In genomic region chr5:104045987-104046386, GRCh38 we compare ENCODE assay signal across 16 cellular contexts.
"Had no signal": no experiment of that assay in that cellular context is flagged by ENCODE, and none has a peak within 500 bp of the region (broad histone marks: within the 10 kb centered on the region; RNA-seq: fewer than 3 reads in every experiment).

No MANE protein-coding gene starts in this region.

- FAIRE-seq: endometrium, islet of Langerhans, TTC549 had no signal

- H3K27ac ChIP-seq: heart left ventricle, spleen had no signal

- H3K4me1 ChIP-seq: heart left ventricle, spleen had no signal

- H3K27me3 ChIP-seq: heart left ventricle, spleen had no signal

- ATAC-seq: heart left ventricle; left cardiac atrium; naive thymus-derived CD4-positive, alpha-beta T cell had no signal

- H3K36me3 ChIP-seq: heart left ventricle, spleen had no signal

- H3K9me3 ChIP-seq: heart left ventricle had no signal

- DNase-seq: activated CD4-positive, alpha-beta T cell treated with anti-CD3 and anti-CD28 coated beads for 1 hour; activated CD4-positive, alpha-beta T cell treated with anti-CD3 and anti-CD28 coated beads, Interleukin-2, amount 50 U/mL, for 1 hour; activated gamma-delta T cell treated with Interleukin-2 at 50 U/mL for 16 hours; activated T-cell treated with anti-CD3 and anti-CD28 coated beads, Interleukin-2, amount 50 U/mL, for 1 hour; aorta; effector CD4-positive, alpha-beta T cell; heart left ventricle; left cardiac atrium; naive thymus-derived CD4-positive, alpha-beta T cell; occipital lobe; spleen; stimulated activated CD4-positive, alpha-beta T cell treated with anti-CD3 and anti-CD28 coated beads, Interleukin-4, amount 100 ng/mL, for 1 hour; stimulated activated naive CD4-positive, alpha-beta T cell treated with Interleukin-2 at 50 U/mL for 16 hours had no signal

- H3K4me3 ChIP-seq: heart left ventricle, spleen had no signal
